Comparison of ENCODE assay signal across 10 cellular contexts in the genomic region with DNA sequence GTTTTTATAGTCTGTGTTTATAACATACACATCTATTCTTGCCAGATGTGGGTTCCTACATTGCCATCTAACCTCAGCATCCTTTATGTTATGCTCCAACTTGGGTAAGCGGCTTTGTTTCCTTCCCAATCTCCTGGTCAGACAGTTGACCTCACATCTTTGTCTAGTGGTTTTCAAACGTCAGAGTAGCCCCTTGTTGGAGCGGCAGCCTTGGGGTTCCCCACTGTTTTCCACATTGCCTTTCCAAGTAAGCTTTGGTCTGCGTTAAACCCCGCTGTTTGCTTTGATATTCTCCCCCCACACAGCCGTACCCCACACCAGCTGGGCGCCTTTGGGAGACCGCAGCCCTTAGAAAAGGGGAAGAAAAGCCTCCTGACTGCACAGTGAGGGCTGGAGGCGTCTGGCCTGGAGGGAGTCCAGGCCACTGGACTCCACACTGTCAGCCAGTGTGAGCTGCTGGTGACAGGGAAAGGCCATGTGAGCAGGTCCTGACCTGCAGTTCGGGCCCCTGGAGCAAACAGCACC.
DNase-seq lines count a peak whose midpoint lies in the region; ATAC-seq and TF ChIP-seq lines count a peak whose summit lies in the region.
"Had no signal": no experiment of that assay in that cellular context is flagged by ENCODE, and none has a peak within 500 bp of the region (broad histone marks: within the 10 kb centered on the region; RNA-seq: fewer than 3 reads in every experiment).

No MANE protein-coding gene starts in this region.

- H3K27me3 ChIP-seq in heart right ventricle (no peaks in the 10 kb centered on the region), skeletal muscle tissue (ENCODE audit: control insufficient read depth in 3 of 3, insufficient read depth in 3 of 3, low read length in 3 of 3) (no peaks in the 10 kb centered on the region)

- peaks cover 0 to 3% (median 0%) of the 10 kb centered on the region in 3 donors for H3K9me3 Mint-ChIP-seq in T-cell

- peaks cover 14% of the 10 kb centered on the region for H3K36me3 Mint-ChIP-seq in T-cell

- peak overlapping the region; percentile 44 to 56 for H3K27ac Mint-ChIP-seq in T-cell
- H3K27ac Mint-ChIP-seq: activated naive CD4-positive, alpha-beta T cell treated with anti-CD3 and anti-CD28 coated beads for 36 hours had no signal

- H3K4me3 ChIP-seq in heart right ventricle = no peak overlapping the region
- H3K4me3 ChIP-seq in skeletal muscle tissue (ENCODE audit: low read length in 3 of 3) = peak overlapping the region in 2 of 3 donors; percentile 3 to 49
- H3K4me3 ChIP-seq: skin epidermis had no signal

- H3K27me3 Mint-ChIP-seq in T-cell = no peaks in the 10 kb centered on the region

- H3K27ac ChIP-seq in heart right ventricle (peak overlapping the region in 7 of 10 donors; percentile 2 to 65 (median 62)), skeletal muscle tissue (ENCODE audit: low read depth, low read length) (peak overlapping the region; percentile 64)

- TF ChIP-seq CTCF in heart right ventricle (IDR thresholded peaks at IDR 0.05) = no peak

- CTCF ChIA-PET in T-cell (lab: Charles Lee) = interaction anchor here (1.2 to 2.5 kb wide), 3 partner anchors 9 kb away, joined by 4 to 8 read pairs (median 5); no protein-coding TSS in a partner anchor

- peaks cover 0 to 23% (median 14%) of the 10 kb centered on the region in 9 donors for H3K36me3 ChIP-seq in heart right ventricle
- peaks cover 0 to 14% (median 2%) of the 10 kb centered on the region in 3 donors for H3K36me3 ChIP-seq in skeletal muscle tissue (ENCODE audit: control insufficient read depth in 3 of 3, insufficient read depth in 3 of 3, low read length in 3 of 3)

- 46 to 52% methylated on average over 10 of the region's 10 CpGs for WGBS in heart right ventricle, 2 donors

- H3K4me1 ChIP-seq in heart right ventricle = peaks cover 0 to 21% (median 15%) of the 10 kb centered on the region in 9 donors
- peaks cover 16 to 27% (median 21%) of the 10 kb centered on the region in 3 donors for H3K4me1 ChIP-seq in skeletal muscle tissue (ENCODE audit: control insufficient read depth in 3 of 3, insufficient read depth in 3 of 3, low read length in 3 of 3)

- peaks cover 27 to 44% (median 40%) of the 10 kb centered on the region in 3 donors for H3K4me1 Mint-ChIP-seq in T-cell

- H3K9ac ChIP-seq in skeletal muscle tissue (ENCODE audit: low read depth in 1 of 3, low read length in 3 of 3) = peak overlapping the region in 1 of 3 donors; percentile 68

- peak in 3 of 34 experiments; percentile 2 to 32 (median 14) for DNase-seq in T-cell
- peak; percentile 36 to 43 for DNase-seq in heart right ventricle
- DNase-seq in HT-29 (ENCODE audit: low spot score) = no peak
- DNase-seq in activated CD4-positive, CD25-positive, alpha-beta regulatory T cell (lab: John Stamatoyannopoulos, UW) = no peak

- peak; percentile 29 for TF ChIP-seq POLR2A in GM18951 (IDR thresholded peaks at IDR 0.05; ENCODE audit: extremely low read depth, insufficient read depth, insufficient read length)

- H3K4me3 Mint-ChIP-seq in T-cell = peak overlapping the region in 1 of 3 donors; percentile 38
- H3K4me3 Mint-ChIP-seq: activated naive CD4-positive, alpha-beta T cell treated with anti-CD3 and anti-CD28 coated beads for 36 hours had no signal

- H3K9me3 ChIP-seq in heart right ventricle = peaks cover 0 to 4% (median 0%) of the 10 kb centered on the region in 11 donors
- H3K9me3 ChIP-seq in skeletal muscle tissue (ENCODE audit: control insufficient read depth in 3 of 3, low read length in 3 of 3) = no peaks in the 10 kb centered on the region

- in situ Hi-C loops in GM18951 (cut with MboI; ENCODE audit: low sequenced_read_pairs, unreplicated experiment) = loop anchor here (25.0 kb wide), 2 partner anchors 367 to 567 kb away; no protein-coding TSS in a partner anchor

- intact Hi-C loops in heart right ventricle (cut with DNase I) = loop anchor here in 1 of 10 donors (5.0 kb wide), 1 partner anchor 77 kb away; no protein-coding TSS in a partner anchor

- peak in 3 of 4 experiments; percentile 27 to 57 (median 35) for ATAC-seq in T-cell (replicated peaks in 1 of 4)
- peak; percentile 81 to 90 (median 86) for ATAC-seq in heart right ventricle
- ATAC-seq in GM19324 (IDR thresholded peaks at IDR 0.05; ENCODE audit: low FRiP score, unreplicated experiment) = no peak
- ATAC-seq in GM21515 (IDR thresholded peaks at IDR 0.05; ENCODE audit: unreplicated experiment) = no peak

- POLR2A ChIA-PET in T-cell (lab: Charles Lee) = interaction anchor here in 1 of 2 donors (0.5 to 0.6 kb wide), 2 partner anchors 37 to 82 kb away, joined by 4 to 10 read pairs; no protein-coding TSS in a partner anchor

Comparison
In these comparisons a context has a peak if more than half of its experiments do, and no peak if none do; other contexts are left out.
1. ATAC-seq: peak in T-cell (3 of 4) and heart right ventricle (8 of 8); none in GM19324 (single experiment) and GM21515 (single experiment).
2. DNase-seq: peak in heart right ventricle (2 of 2); none in HT-29 (single experiment) and activated CD4-positive, CD25-positive, alpha-beta regulatory T cell (0 of 4).
3. H3K4me3 ChIP-seq: peak in skeletal muscle tissue (2 of 3); none in heart right ventricle (0 of 10).